In the genomic region with DNA sequence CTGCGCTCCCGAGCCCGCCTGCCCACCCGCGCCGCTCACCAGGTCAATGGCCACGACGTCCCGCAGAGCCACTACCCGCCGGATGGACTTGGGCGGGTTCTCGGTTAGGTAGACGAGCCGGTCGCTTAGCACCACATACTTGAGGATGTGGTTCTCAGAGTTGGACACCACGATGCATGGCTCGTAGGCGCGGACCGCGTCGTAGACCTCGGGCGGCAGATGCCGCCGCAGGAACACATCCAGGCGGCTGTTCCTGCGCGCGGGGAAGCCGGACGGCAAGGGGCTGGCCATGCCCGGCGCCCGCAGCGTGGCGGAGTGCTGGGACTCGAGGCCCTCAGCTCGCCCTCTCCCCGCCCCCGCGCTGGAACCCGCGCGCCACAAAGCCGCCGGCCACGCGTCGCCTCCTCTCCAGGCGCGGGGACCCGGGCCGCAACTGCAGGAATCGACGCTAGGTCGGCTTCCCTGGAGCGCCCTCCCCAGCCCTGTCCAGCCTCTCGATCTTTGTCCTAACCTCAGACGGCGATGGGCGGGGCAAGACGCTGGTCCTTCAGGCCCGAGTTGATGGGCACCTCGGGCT, we compare ENCODE assay signal across 8 cellular contexts. TPM values are rescaled to one million over a fixed set of nuclear protein-coding genes. Genes with fewer than 3 reads are reported as not detected.
DNase-seq lines count a peak whose midpoint lies in the region; ATAC-seq and TF ChIP-seq lines count a peak whose summit lies in the region.

A gene with protein sequence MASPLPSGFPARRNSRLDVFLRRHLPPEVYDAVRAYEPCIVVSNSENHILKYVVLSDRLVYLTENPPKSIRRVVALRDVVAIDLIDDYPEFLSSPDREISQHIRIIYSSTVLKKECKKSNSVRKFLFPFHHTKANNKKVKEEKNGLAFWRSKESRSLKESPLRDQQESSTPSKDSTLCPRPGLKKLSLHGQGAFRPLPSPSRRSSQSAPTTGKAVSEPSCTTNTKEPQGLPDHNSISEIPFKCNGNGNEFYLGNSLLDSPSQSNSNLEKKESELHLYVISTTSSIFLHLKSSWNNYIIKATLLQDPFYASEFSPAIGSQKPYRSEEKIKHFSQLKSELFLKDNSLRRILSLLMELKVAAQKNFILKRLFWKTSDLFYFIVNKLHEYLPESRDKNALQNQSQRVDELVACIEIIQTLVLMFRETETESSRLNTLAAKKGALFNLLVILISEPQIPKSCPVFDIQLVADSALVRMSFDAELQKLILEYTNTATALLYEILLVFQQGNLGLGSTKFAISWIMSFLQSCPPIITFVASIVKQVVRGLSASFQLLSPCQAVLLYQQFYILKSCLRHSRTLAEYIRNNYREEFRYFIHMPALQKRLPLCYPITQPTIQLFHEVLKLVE (minus strand): TSS at position 484 of the 577 bp plus-strand sequence. CDS start 193 bp downstream, at position 291.

- H3K4me1 ChIP-seq in CD8-positive, alpha-beta memory T cell (ENCODE audit: insufficient read depth, low read length), result peaks cover 5% of the 10 kb centered on the region
- H3K4me1 ChIP-seq in mucosa of descending colon (ENCODE audit: low read depth), result peaks cover 6% of the 10 kb centered on the region

- intact Hi-C loops in dendritic cell treated with granulocyte-macrophage colony-stimulating factor and Interleukin-4, amounts not matched to agents 40 ng/mL and 50 ng/mL, for 4 days (cut with micrococcal nuclease), result loop anchor here (5.0 kb wide), 1 partner anchor 563 kb away; no protein-coding TSS in a partner anchor
- intact Hi-C loops in mucosa of descending colon (cut with DNase I, micrococcal nuclease), result no loop called here

- H3K27ac Mint-ChIP-seq in CD8-positive, alpha-beta memory T cell, result peak within 1 kb of the TSS in 1 of 8 donors; percentile 49
- H3K27ac Mint-ChIP-seq in dendritic cell treated with granulocyte-macrophage colony-stimulating factor and Interleukin-4, amounts not matched to agents 40 ng/mL and 50 ng/mL, for 4 days, result no peak within 1 kb of the TSS

- no peaks in the 10 kb centered on the region for H3K9me3 Mint-ChIP-seq in CD8-positive, alpha-beta memory T cell
- H3K9me3 Mint-ChIP-seq in dendritic cell treated with granulocyte-macrophage colony-stimulating factor and Interleukin-4, amounts not matched to agents 40 ng/mL and 50 ng/mL, for 4 days, result no peaks in the 10 kb centered on the region

- peaks cover 10 to 19% (median 17%) of the 10 kb centered on the region in 3 donors for H3K4me1 Mint-ChIP-seq in CD8-positive, alpha-beta memory T cell
- H3K4me1 Mint-ChIP-seq in dendritic cell treated with granulocyte-macrophage colony-stimulating factor and Interleukin-4, amounts not matched to agents 40 ng/mL and 50 ng/mL, for 4 days (ENCODE audit: low read depth), result peaks cover 5% of the 10 kb centered on the region

- peak within 1 kb of the TSS; percentile 46 for H3K4me3 ChIP-seq in CD8-positive, alpha-beta memory T cell (ENCODE audit: low read length)
- no peak within 1 kb of the TSS for H3K4me3 ChIP-seq in mucosa of descending colon

- peak; percentile 25 for ATAC-seq in mucosa of descending colon
- ATAC-seq in GM18858 (IDR thresholded peaks at IDR 0.05; ENCODE audit: unreplicated experiment), result no peak
- no peak for ATAC-seq in GM19351 (IDR thresholded peaks at IDR 0.05; ENCODE audit: unreplicated experiment)

- H3K36me3 Mint-ChIP-seq in CD8-positive, alpha-beta memory T cell, result no peaks in the 10 kb centered on the region
- no peaks in the 10 kb centered on the region for H3K36me3 Mint-ChIP-seq in dendritic cell treated with granulocyte-macrophage colony-stimulating factor and Interleukin-4, amounts not matched to agents 40 ng/mL and 50 ng/mL, for 4 days (ENCODE audit: low read depth)

- no peaks in the 10 kb centered on the region for H3K36me3 ChIP-seq in CD8-positive, alpha-beta memory T cell (ENCODE audit: insufficient read depth, low read length)
- no peaks in the 10 kb centered on the region for H3K36me3 ChIP-seq in mucosa of descending colon (ENCODE audit: low read depth)

- in situ Hi-C loops in G401 (cut with HindIII; ENCODE audit: low sequenced_read_pairs), result no loop called here

- CTCF ChIA-PET in CD8-positive, alpha-beta memory T cell (lab: Charles Lee), result interaction anchor here (1.0 kb wide), 1 partner anchor 13 kb away, joined by 4 read pairs; a partner anchor contains a TSS

- H3K9me3 ChIP-seq in CD8-positive, alpha-beta memory T cell (ENCODE audit: low read length), result no peaks in the 10 kb centered on the region
- H3K9me3 ChIP-seq in mucosa of descending colon, result no peaks in the 10 kb centered on the region

- peaks cover 23 to 36% of the 10 kb centered on the region in 2 donors for H3K27me3 Mint-ChIP-seq in CD8-positive, alpha-beta memory T cell
- peaks cover 34% of the 10 kb centered on the region for H3K27me3 Mint-ChIP-seq in dendritic cell treated with granulocyte-macrophage colony-stimulating factor and Interleukin-4, amounts not matched to agents 40 ng/mL and 50 ng/mL, for 4 days

- no peak within 1 kb of the TSS for H3K27ac ChIP-seq in CD8-positive, alpha-beta memory T cell (ENCODE audit: low read depth, low read length)

- no peak for DNase-seq in CD8-positive, alpha-beta memory T cell
- DNase-seq in NCI-H460 (ENCODE audit: extremely low read depth, low read depth) (peak; percentile 36), mucosa of descending colon (peak in 2 of 3 donors; percentile 22 to 32), HT-29 (ENCODE audit: low spot score) (no peak), G401 (ENCODE audit: low spot score) (no peak)

- peak within 1 kb of the TSS; percentile 66 to 86 (median 77) for H3K4me3 Mint-ChIP-seq in CD8-positive, alpha-beta memory T cell
- H3K4me3 Mint-ChIP-seq in dendritic cell treated with granulocyte-macrophage colony-stimulating factor and Interleukin-4, amounts not matched to agents 40 ng/mL and 50 ng/mL, for 4 days, result peak within 1 kb of the TSS; percentile 60

- no peak for TF ChIP-seq CTCF in mucosa of descending colon (IDR thresholded peaks at IDR 0.05)

- POLR2A ChIA-PET in CD8-positive, alpha-beta memory T cell (lab: Charles Lee), result no interaction called here

- peaks cover 6% of the 10 kb centered on the region for H3K27me3 ChIP-seq in CD8-positive, alpha-beta memory T cell (ENCODE audit: insufficient read depth, low read length, poor library complexity, severe bottlenecking)

RNA-seq across cellular contexts. Expression of the gene that starts here (rescaled TPM):
- not detected for total RNA-seq in CD8-positive, alpha-beta memory T cell
- polyA plus RNA-seq in CD8-positive, alpha-beta memory T cell, result not detected
- 0.40 TPM in 1 of 2 replicates, not detected in the other for total RNA-seq in NCI-H460 (2014; rRNA removed; shearing (Covaris generic))
- polyA plus RNA-seq in NCI-H460 (2014; cell fraction: nucleus; rRNA removed), result 0.17 TPM in 1 of 2 replicates, not detected in the other
- under 1 TPM in 2 of 3 donors, not detected in 1; 0.09 to 0.53 TPM for total RNA-seq in mucosa of descending colon
- total RNA-seq in HT-29 (2014; rRNA removed; shearing (Covaris generic)), result not detected in 2 replicates
- total RNA-seq in G401 (2014; rRNA removed; shearing (Covaris generic)), result not detected in 2 replicates

Comparison
In these comparisons a context has a peak if more than half of its experiments do, and no peak if none do; other contexts are left out.
1. Peak in DNase-seq in NCI-H460; RNA of the gene not detected or under 1 TPM.
2. Peak in DNase-seq and ATAC-seq in mucosa of descending colon; RNA of the gene not detected or under 1 TPM.